In genomic region chr3:33440578-33441321, GRCh38 we compare ENCODE assay signal across 1 cellular context.
TF ChIP-seq lines count a peak whose summit lies in the region.

No MANE protein-coding gene starts in this region.

TF ChIP-seq in K562, 482 proteins besides CTCF, POLR2A, EP300 and RAD21 (continued from another document and continues in another):
- TF ChIP-seq E2F4 (CRISPR knock-in tag; IDR thresholded peaks at IDR 0.05; ENCODE audit: low read depth): peak; percentile 71; the same call in 1 of the 2 replicates
- TF ChIP-seq ZNF592 (IDR thresholded peaks at IDR 0.05): no peak; the same call in 1 of the 2 replicates
- no peak for TF ChIP-seq MECOM (CRISPR knock-in tag; IDR thresholded peaks at IDR 0.05)
- TF ChIP-seq VEZF1 (CRISPR knock-in tag; IDR thresholded peaks at IDR 0.05): peak; percentile 47
- TF ChIP-seq RBM14 (IDR thresholded peaks at IDR 0.05; ENCODE audit: borderline replicate concordance, insufficient read depth, low read depth, low read length): no peak
- no peak; the same call in 1 of the 2 replicates for TF ChIP-seq ZNF324 (CRISPR knock-in tag; IDR thresholded peaks at IDR 0.05)
- no peak for TF ChIP-seq ADNP (tag; IDR thresholded peaks at IDR 0.05)
- no peak for TF ChIP-seq ZNF311 (CRISPR knock-in tag; IDR thresholded peaks at IDR 0.05)
- TF ChIP-seq DPF2 (IDR thresholded peaks at IDR 0.05): 0 out of 2 replicates have a peak, but pooled peaks have one; percentile 48
- peak; percentile 75 for TF ChIP-seq JUND (IDR thresholded peaks at IDR 0.05; ENCODE audit: borderline replicate concordance, low read depth, low read length)
- TF ChIP-seq JUND (tag; IDR thresholded peaks at IDR 0.05; ENCODE audit: borderline replicate concordance, low read depth, low read length): no peak; the same call in 2 of the 3 replicates
- no peak for TF ChIP-seq IFI16 (CRISPR knock-in tag; IDR thresholded peaks at IDR 0.05)
- TF ChIP-seq HNRNPL (IDR thresholded peaks at IDR 0.05; ENCODE audit: low read depth, low read length): no peak
- no peak for TF ChIP-seq RBM39 (optimal IDR thresholded peaks at IDR 0.05; ENCODE audit: low read depth, low read length)
- no peak for TF ChIP-seq CHD7 (IDR thresholded peaks at IDR 0.05; ENCODE audit: low read depth, low read length)
- TF ChIP-seq GTF2A2 (tag; IDR thresholded peaks at IDR 0.05): no peak
- TF ChIP-seq FOXA1 (IDR thresholded peaks at IDR 0.05; ENCODE audit: borderline replicate concordance): no peak
- no peak for TF ChIP-seq SRSF7 (optimal IDR thresholded peaks at IDR 0.05; ENCODE audit: low read depth, low read length)
- TF ChIP-seq ZNF780A (CRISPR knock-in tag; IDR thresholded peaks at IDR 0.05): no peak
- TF ChIP-seq ZBTB17 (CRISPR knock-in tag; IDR thresholded peaks at IDR 0.05): no peak; the same call in 1 of the 2 replicates
- no peak for TF ChIP-seq XRCC3 (IDR thresholded peaks at IDR 0.05)
- TF ChIP-seq ELF4 (CRISPR knock-in tag; IDR thresholded peaks at IDR 0.05): 0 out of 2 replicates have a peak, but pooled peaks have one; percentile 7
- TF ChIP-seq SAFB (IDR thresholded peaks at IDR 0.05; ENCODE audit: borderline replicate concordance, low read depth, low read length): no peak
- TF ChIP-seq ZNF431 (CRISPR knock-in tag; IDR thresholded peaks at IDR 0.05): no peak
- no peak for TF ChIP-seq SRSF1 (IDR thresholded peaks at IDR 0.05; ENCODE audit: low read depth, low read length)
- peak; percentile 74 for TF ChIP-seq NFYB (IDR thresholded peaks at IDR 0.05; ENCODE audit: extremely low read depth, insufficient read length)
- no peak for TF ChIP-seq ZNF584 (CRISPR knock-in tag; IDR thresholded peaks at IDR 0.05; ENCODE audit: low read depth)
- no peak for TF ChIP-seq ZNF696 (CRISPR knock-in tag; conservative IDR thresholded peaks at IDR 0.05)
- TF ChIP-seq NR1H2 (CRISPR knock-in tag; IDR thresholded peaks at IDR 0.05): no peak
- TF ChIP-seq E2F8 (IDR thresholded peaks at IDR 0.05; ENCODE audit: low read depth, partially characterized antibody): peak; percentile 65
- TF ChIP-seq PHF8 (IDR thresholded peaks at IDR 0.05; ENCODE audit: borderline replicate concordance, low read length): peak; percentile 100
- TF ChIP-seq ZNF175 (CRISPR knock-in tag; IDR thresholded peaks at IDR 0.05; ENCODE audit: low read depth): no peak
- no peak for TF ChIP-seq E4F1 (CRISPR knock-in tag; IDR thresholded peaks at IDR 0.05; ENCODE audit: borderline replicate concordance)
- peak; percentile 82 for TF ChIP-seq EHMT2 (IDR thresholded peaks at IDR 0.05)
- no peak for TF ChIP-seq FIP1L1 (IDR thresholded peaks at IDR 0.05; ENCODE audit: low read depth, low read length, poor library complexity, severe bottlenecking)
- TF ChIP-seq TCF7 (IDR thresholded peaks at IDR 0.05; ENCODE audit: borderline replicate concordance): no peak
- TF ChIP-seq NBN (IDR thresholded peaks at IDR 0.05; ENCODE audit: low read depth): no peak
- no peak; the same call in 1 of the 2 replicates for TF ChIP-seq STAT5A (IDR thresholded peaks at IDR 0.05; ENCODE audit: borderline replicate concordance, low read length)
- no peak for TF ChIP-seq GATAD2B (IDR thresholded peaks at IDR 0.05; ENCODE audit: borderline replicate concordance)
- TF ChIP-seq HDAC3 (IDR thresholded peaks at IDR 0.05; ENCODE audit: borderline replicate concordance, partially characterized antibody): no peak
- TF ChIP-seq TFAM (CRISPR knock-in tag; conservative IDR thresholded peaks at IDR 0.05): no peak
